21 cellular contexts compared by ENCODE assay signal in the genomic region with DNA sequence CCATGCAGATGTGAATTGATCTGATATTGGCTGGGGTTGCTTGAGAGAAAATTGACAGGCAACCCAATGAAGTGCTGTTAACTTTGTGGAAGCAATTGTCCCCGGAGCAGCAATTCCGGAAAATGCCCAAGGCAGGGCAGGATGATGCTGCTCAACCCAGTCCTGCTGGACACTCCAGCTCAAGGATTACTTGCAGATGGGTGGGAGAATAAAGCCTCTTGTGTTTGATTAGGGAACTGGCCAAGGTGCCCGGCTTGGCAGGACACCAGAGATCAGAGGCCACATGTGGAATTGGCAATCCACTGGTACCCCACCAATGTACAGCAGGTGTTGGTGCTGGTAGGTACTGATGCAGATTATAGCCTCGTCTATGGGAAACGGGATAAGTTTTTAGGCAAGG. TPM values are rescaled to one million over a fixed set of nuclear protein-coding genes. Genes with fewer than 3 reads are reported as not detected.
A peak's percentile ranks its signal among the peaks of the same experiment; 100 is the strongest.
DNase-seq lines count a peak whose midpoint lies in the region; ATAC-seq, FAIRE-seq and TF ChIP-seq lines count a peak whose summit lies in the region.
"Had no signal": no experiment of that assay in that cellular context is flagged by ENCODE, and none has a peak within 500 bp of the region (broad histone marks: within the 10 kb centered on the region; RNA-seq: fewer than 3 reads in every experiment).

No MANE protein-coding gene starts in this region.

- DNase-seq in NCI-H69 (lab: John Stamatoyannopoulos, UW) = peak; percentile 3
- no peak for DNase-seq in Panc1 (ENCODE audit: low read depth, low spot score)
- DNase-seq in WERI-Rb-1 = no peak
- no peak for DNase-seq in activated T-cell treated with anti-CD3 and anti-CD28 coated beads, Interleukin-2, amount 50 U/mL, for 4 hours
- no peak for DNase-seq in hepatic stellate cell (ENCODE audit: low spot score)
- DNase-seq in small intestine = no peak
- DNase-seq in activated T-cell treated with anti-CD3 and anti-CD28 coated beads, Interleukin-2, amount 50 U/mL, for 1 hour = no peak
- DNase-seq: Caco-2; CD4-positive, alpha-beta T cell; GOT3; NCI-H1105; NCI-H146; NCI-H2227 treated with DMSO at 0.1 percent for 48 hours; NCI-H510A; SHP77 treated with DMSO at 0.1 percent for 48 hours had no signal

- intact Hi-C loops in Panc1 (cut with micrococcal nuclease; ENCODE audit: unreplicated experiment) = no loop called here

- no peak for TF ChIP-seq RAD21 in liver (IDR thresholded peaks at IDR 0.05)

- TF ChIP-seq CTCF in Panc1 (IDR thresholded peaks at IDR 0.05) = no peak
- TF ChIP-seq CTCF in WERI-Rb-1 (IDR thresholded peaks at IDR 0.05; ENCODE audit: low read depth, low read length) = 0 out of 2 replicates have a peak, but pooled peaks have one; percentile 6
- TF ChIP-seq CTCF in liver (IDR thresholded peaks at IDR 0.05; ENCODE audit: low read depth, low read length, missing input control) = peak; percentile 9

- peak; percentile 35; the same call in 1 of the 2 replicates for ATAC-seq in Panc1
- no peak for ATAC-seq in activated T-cell treated with anti-CD3 and anti-CD28 coated beads, Interleukin-2, amount 50 U/mL, for 4 hours

- TSS peak; percentile 31 for BruUV-seq in Panc1 (replicated peaks; lab: Mats Ljungman, UMichigan)

- CTCF ChIA-PET in Panc1 (lab: Charles Lee) = no interaction called here

- no peaks in the 10 kb centered on the region for H3K4me1 Mint-ChIP-seq in activated T-cell treated with anti-CD3 and anti-CD28 coated beads, Interleukin-2, amount 50 U/mL, for 4 hours (ENCODE audit: low read depth)
- H3K4me1 Mint-ChIP-seq: IgD-negative memory B cell had no signal

- no peak overlapping the region for H3K4me3 Mint-ChIP-seq in activated T-cell treated with anti-CD3 and anti-CD28 coated beads, Interleukin-2, amount 50 U/mL, for 4 hours
- H3K4me3 Mint-ChIP-seq: CD4-positive, alpha-beta T cell; IgD-negative memory B cell had no signal

- POLR2A ChIA-PET in Panc1 (lab: Charles Lee) = no interaction called here

- no peaks in the 10 kb centered on the region for H3K9me3 Mint-ChIP-seq in activated T-cell treated with anti-CD3 and anti-CD28 coated beads, Interleukin-2, amount 50 U/mL, for 4 hours
- H3K9me3 Mint-ChIP-seq: CD4-positive, alpha-beta T cell had no signal

- H3K27ac ChIP-seq in Panc1 (ENCODE audit: low read length) (no peak overlapping the region), WERI-Rb-1 (no peak overlapping the region), liver (ENCODE audit: low read depth in 1 of 2, low read length in 2 of 2) (no peak overlapping the region), small intestine (ENCODE audit: low read depth in 1 of 2, low read length in 1 of 2) (no peak overlapping the region)
- H3K27ac ChIP-seq: BLaER1, SK-N-MC had no signal

- FAIRE-seq in small intestine (lab: Jason Lieb, UNC) = no peak
- FAIRE-seq: G401.6, GM18507 had no signal

- H3K4me3 ChIP-seq in Panc1 (ENCODE audit: low read depth in 2 of 2, low read length in 2 of 2) (no peak overlapping the region), WERI-Rb-1 (ENCODE audit: low read depth, low read length) (no peak overlapping the region), liver (ENCODE audit: low read depth in 1 of 3, low read length in 3 of 3) (no peak overlapping the region), small intestine (ENCODE audit: low read depth in 1 of 2, low read length in 2 of 2) (no peak overlapping the region)
- H3K4me3 ChIP-seq: BLaER1, SK-N-MC had no signal

- no peaks in the 10 kb centered on the region for H3K36me3 Mint-ChIP-seq in activated T-cell treated with anti-CD3 and anti-CD28 coated beads, Interleukin-2, amount 50 U/mL, for 4 hours (ENCODE audit: insufficient read depth)
- H3K36me3 Mint-ChIP-seq: IgD-negative memory B cell had no signal

- no peaks in the 10 kb centered on the region for H3K36me3 ChIP-seq in Panc1 (ENCODE audit: control insufficient read depth, insufficient read depth, low read length)
- H3K36me3 ChIP-seq in WERI-Rb-1 = no peaks in the 10 kb centered on the region; the same call in 1 of the 2 replicates
- peaks cover 0 to 1% (median 0%) of the 10 kb centered on the region in 4 donors for H3K36me3 ChIP-seq in liver (ENCODE audit: control insufficient read depth in 4 of 4, insufficient read depth in 3 of 4, low read depth in 1 of 4, low read length in 3 of 4)
- no peaks in the 10 kb centered on the region for H3K36me3 ChIP-seq in small intestine (ENCODE audit: control insufficient read depth in 2 of 2, insufficient read depth in 2 of 2, low read length in 2 of 2)

- no peaks in the 10 kb centered on the region for H3K27me3 ChIP-seq in Panc1 (ENCODE audit: control insufficient read depth, insufficient read depth, low read length)
- H3K27me3 ChIP-seq in WERI-Rb-1 (ENCODE audit: insufficient read depth, low read depth, severe bottlenecking) = no peaks in the 10 kb centered on the region
- no peaks in the 10 kb centered on the region for H3K27me3 ChIP-seq in liver (ENCODE audit: control insufficient read depth in 4 of 4, insufficient read depth in 4 of 4, low read length in 3 of 4)
- no peaks in the 10 kb centered on the region for H3K27me3 ChIP-seq in small intestine (ENCODE audit: control insufficient read depth in 2 of 2, insufficient read depth in 2 of 2, low read length in 2 of 2)
- H3K27me3 ChIP-seq: BLaER1 had no signal

- no peak overlapping the region for H3K9ac ChIP-seq in liver (ENCODE audit: low read depth in 1 of 2, low read length in 2 of 2)
- H3K9ac ChIP-seq: BLaER1 had no signal

- H3K4me1 ChIP-seq in Panc1 (ENCODE audit: control insufficient read depth, insufficient read depth, low read length) = no peaks in the 10 kb centered on the region
- peaks cover 0 to 16% (median 5%) of the 10 kb centered on the region in 4 donors for H3K4me1 ChIP-seq in liver (ENCODE audit: control insufficient read depth in 4 of 4, insufficient read depth in 4 of 4, low read length in 3 of 4)
- H3K4me1 ChIP-seq in small intestine (ENCODE audit: control insufficient read depth in 2 of 2, insufficient read depth in 1 of 2, low read depth in 1 of 2, low read length in 1 of 2) = no peaks in the 10 kb centered on the region
- H3K4me1 ChIP-seq: BLaER1, Caco-2 had no signal

- in situ Hi-C loops in Panc1 (cut with HindIII; ENCODE audit: low pct_unique_long_range_greater_than_20kb, low sequenced_read_pairs) = no loop called here

- 54% methylated on average over 5 of the region's 5 CpGs for WGBS in liver
- WGBS in small intestine, 3 donors = 33 to 75% (median 54%) methylated on average over 5 of the region's 5 CpGs

- H3K9me3 ChIP-seq in Panc1 (ENCODE audit: control insufficient read depth, insufficient read depth, low read depth, low read length) = no peaks in the 10 kb centered on the region
- H3K9me3 ChIP-seq in WERI-Rb-1 (ENCODE audit: severe bottlenecking) = peaks cover 2% of the 10 kb centered on the region
- H3K9me3 ChIP-seq in liver (ENCODE audit: control insufficient read depth in 4 of 4, low read length in 3 of 4) = no peaks in the 10 kb centered on the region
- H3K9me3 ChIP-seq in small intestine (ENCODE audit: control insufficient read depth, low read depth) = no peaks in the 10 kb centered on the region
- H3K9me3 ChIP-seq: BLaER1, Caco-2 had no signal

- H3K27me3 Mint-ChIP-seq in activated T-cell treated with anti-CD3 and anti-CD28 coated beads, Interleukin-2, amount 50 U/mL, for 4 hours (ENCODE audit: low read depth) = peaks cover 2% of the 10 kb centered on the region
- H3K27me3 Mint-ChIP-seq: CD4-positive, alpha-beta T cell; IgD-negative memory B cell had no signal

TF ChIP-seq in liver, 16 proteins besides CTCF, POLR2A, EP300 and RAD21:
- TF ChIP-seq HNF4A (conservative IDR thresholded peaks at IDR 0.05) = peak in 1 of 2 donors; percentile 12
- no peak for TF ChIP-seq TAF1 (conservative IDR thresholded peaks at IDR 0.05)

RNA-seq across cellular contexts. Expression of a gene that starts 12.3 kb away (rescaled TPM):
- total RNA-seq in Panc1 (2021; ENCODE audit: unreplicated experiment) = 15.4 TPM
- 14.7 TPM for polyA plus RNA-seq in Panc1 (2012; ENCODE audit: insufficient read length)
- total RNA-seq in liver = 10 to 100 TPM; 18.5 to 20.6 TPM
- polyA plus RNA-seq in liver = 1 to 10 TPM; 8.1 to 8.8 TPM
- total RNA-seq in activated T-cell treated with anti-CD3 and anti-CD28 coated beads, Interleukin-2, amount 50 U/mL, for 4 hours = 10 to 100 TPM; 16.7 to 20.1 (median 18.5) TPM
- polyA plus RNA-seq in small intestine = 1 to 10 TPM; 4.3 to 7.0 (median 6.9) TPM

RNA-seq across cellular contexts. Expression of a gene that starts 45.3 kb away (rescaled TPM):
- total RNA-seq in Panc1 (2021; ENCODE audit: unreplicated experiment) = 113 TPM
- 62.0 TPM for polyA plus RNA-seq in Panc1 (2012; ENCODE audit: insufficient read length)
- total RNA-seq in liver = 10 to 100 TPM; 55.1 to 56.2 TPM
- 10 to 100 TPM; 10.2 to 38.0 TPM for polyA plus RNA-seq in liver
- total RNA-seq in activated T-cell treated with anti-CD3 and anti-CD28 coated beads, Interleukin-2, amount 50 U/mL, for 4 hours = 100 to 1,000 TPM in 1 of 3 donors, 10 to 100 TPM in 2; 94.4 to 104 (median 99.8) TPM
- polyA plus RNA-seq in small intestine = 10 to 100 TPM; 30.3 to 47.2 (median 31.7) TPM

RNA-seq across cellular contexts. Expression of a gene that starts 54.9 kb away (rescaled TPM):
- total RNA-seq in Panc1 (2021; ENCODE audit: unreplicated experiment) = 44.1 TPM
- 15.5 TPM for polyA plus RNA-seq in Panc1 (2012; ENCODE audit: insufficient read length)
- total RNA-seq in liver = 10 to 100 TPM; 38.4 to 85.2 TPM
- 10 to 100 TPM; 25.6 to 51.9 TPM for polyA plus RNA-seq in liver
- total RNA-seq in activated T-cell treated with anti-CD3 and anti-CD28 coated beads, Interleukin-2, amount 50 U/mL, for 4 hours = 10 to 100 TPM in 1 of 3 donors, 1 to 10 TPM in 2; 7.5 to 11.6 (median 8.1) TPM
- 10 to 100 TPM in 1 of 3 donors, 1 to 10 TPM in 2; 3.2 to 17.0 (median 5.6) TPM for polyA plus RNA-seq in small intestine
